8 cellular contexts compared by ENCODE assay signal in genomic region chr3:66483006-66483928, GRCh38. TPM values are rescaled to one million over a fixed set of nuclear protein-coding genes. Genes with fewer than 3 reads are reported as not detected.
DNase-seq lines count a peak whose midpoint lies in the region; ATAC-seq and TF ChIP-seq lines count a peak whose summit lies in the region.

No MANE protein-coding gene starts in this region.

- H3K36me3 Mint-ChIP-seq in activated CD4-positive, alpha-beta T cell treated with anti-CD3 and anti-CD28 coated beads, Interleukin-2, amount 10 ng/mL, durations not matched to agents 7 days and 5 days (ENCODE audit: low read depth) = peaks cover 29% of the 10 kb centered on the region

- peaks cover 15% of the 10 kb centered on the region for H3K9me3 Mint-ChIP-seq in activated CD4-positive, alpha-beta T cell treated with anti-CD3 and anti-CD28 coated beads, Interleukin-2, amount 10 ng/mL, durations not matched to agents 7 days and 5 days

- ATAC-seq in GM21515 (IDR thresholded peaks at IDR 0.05; ENCODE audit: unreplicated experiment) = peak; percentile 51
- peak; percentile 89 for ATAC-seq in Right ventricle myocardium superior (ENCODE audit: poor library complexity)
- peak; percentile 90 for ATAC-seq in sciatic nerve
- ATAC-seq in GM18873 (IDR thresholded peaks at IDR 0.05; ENCODE audit: low FRiP score, unreplicated experiment) = no peak

- TF ChIP-seq CTCF in C4-2B (conservative IDR thresholded peaks at IDR 0.05) = no peak

- no peak overlapping the region for H3K4me3 ChIP-seq in SJCRH30

- no peaks in the 10 kb centered on the region for H3K36me3 ChIP-seq in SJCRH30

- H3K9me3 ChIP-seq in SJCRH30 (replicated peaks) = no peaks in the 10 kb centered on the region

- H3K4me3 Mint-ChIP-seq in activated CD4-positive, alpha-beta T cell treated with anti-CD3 and anti-CD28 coated beads, Interleukin-2, amount 10 ng/mL, durations not matched to agents 7 days and 5 days = peak overlapping the region; percentile 2

- no peaks in the 10 kb centered on the region for H3K27me3 ChIP-seq in SJCRH30

- H3K27ac Mint-ChIP-seq in activated CD4-positive, alpha-beta T cell treated with anti-CD3 and anti-CD28 coated beads, Interleukin-2, amount 10 ng/mL, durations not matched to agents 7 days and 5 days = peak overlapping the region; percentile 14

- peak; percentile 19 for DNase-seq in activated CD4-positive, alpha-beta T cell treated with anti-CD3 and anti-CD28 coated beads, Interleukin-2, amount 10 ng/mL, durations not matched to agents 7 days and 5 days
- peak; percentile 90 for DNase-seq in Right ventricle myocardium superior
- peak; percentile 81 for DNase-seq in sciatic nerve (ENCODE audit: low spot score)
- no peak for DNase-seq in SJCRH30
- no peak for DNase-seq in SKM-1 (lab: John Stamatoyannopoulos, UW; ENCODE audit: unreplicated experiment)

- CTCF ChIA-PET in activated CD4-positive, alpha-beta T cell treated with anti-CD3 and anti-CD28 coated beads, Interleukin-2, amount 10 ng/mL, durations not matched to agents 7 days and 5 days (lab: Charles Lee) = interaction anchor here (1.1 to 2.6 kb wide), 5 partner anchors 9 to 18 kb away, joined by 3 to 19 read pairs (median 6); no protein-coding TSS in a partner anchor

- intact Hi-C loops in Right ventricle myocardium superior (cut with DNase I) = loop anchor here (5.0 kb wide), 1 partner anchor 36 kb away; no protein-coding TSS in a partner anchor
- intact Hi-C loops in sciatic nerve (cut with DNase I) = no loop called here

- H3K27me3 Mint-ChIP-seq in activated CD4-positive, alpha-beta T cell treated with anti-CD3 and anti-CD28 coated beads, Interleukin-2, amount 10 ng/mL, durations not matched to agents 7 days and 5 days = no peaks in the 10 kb centered on the region

- H3K4me1 ChIP-seq in SJCRH30 = no peaks in the 10 kb centered on the region

- H3K4me1 Mint-ChIP-seq in activated CD4-positive, alpha-beta T cell treated with anti-CD3 and anti-CD28 coated beads, Interleukin-2, amount 10 ng/mL, durations not matched to agents 7 days and 5 days = peaks cover 46% of the 10 kb centered on the region

- H3K27ac ChIP-seq in C4-2B (peak overlapping the region; percentile 66), SJCRH30 (no peak overlapping the region)

- POLR2A ChIA-PET in activated CD4-positive, alpha-beta T cell treated with anti-CD3 and anti-CD28 coated beads, Interleukin-2, amount 10 ng/mL, durations not matched to agents 7 days and 5 days (lab: Charles Lee) = no interaction called here

RNA-seq across cellular contexts. Expression of gene LRIG1, which starts 17.6 kb away (rescaled TPM):
- 10 to 100 TPM; 26.1 to 26.4 TPM for total RNA-seq in activated CD4-positive, alpha-beta T cell treated with anti-CD3 and anti-CD28 coated beads, Interleukin-2, amount 10 ng/mL, durations not matched to agents 7 days and 5 days
- total RNA-seq in Right ventricle myocardium superior (93.9 TPM), sciatic nerve (50.8 TPM)
- 16.9 and 17.4 TPM in 2 replicates for total RNA-seq in SJCRH30 (2014; rRNA removed; shearing (Covaris generic))

Comparison
In these comparisons a context has a peak if more than half of its experiments do, and no peak if none do; other contexts are left out.
1. DNase-seq: peak in activated CD4-positive, alpha-beta T cell treated with anti-CD3 and anti-CD28 coated beads, Interleukin-2, amount 10 ng/mL, durations not matched to agents 7 days and 5 days (single experiment), Right ventricle myocardium superior (single experiment) and sciatic nerve (single experiment); none in SJCRH30 (0 of 2) and SKM-1 (single experiment).